ENCODE assay signal across 1 cellular context in genomic region chr6:157767071-157767750, GRCh38.
TF ChIP-seq lines count a peak whose summit lies in the region.

No MANE protein-coding gene starts in this region.

TF ChIP-seq in K562, 482 proteins besides CTCF, POLR2A, EP300 and RAD21:
- TF ChIP-seq POLR2G (IDR thresholded peaks at IDR 0.05; ENCODE audit: low read depth, low read length) (no peak), PHB2 (IDR thresholded peaks at IDR 0.05; ENCODE audit: low read depth) (no peak), MAFF (IDR thresholded peaks at IDR 0.05; ENCODE audit: low read length) (peak; percentile 74), JUN (IDR thresholded peaks at IDR 0.05; ENCODE audit: borderline replicate concordance, low read depth, low read length) (0 out of 2 replicates have a peak, but pooled peaks have one; percentile 10), JUN (CRISPR knock-in tag; IDR thresholded peaks at IDR 0.05; ENCODE audit: borderline replicate concordance) (no peak), ZNF316 (IDR thresholded peaks at IDR 0.05) (peak; percentile 92), C11orf30 (IDR thresholded peaks at IDR 0.05; ENCODE audit: low read depth) (peak; percentile 75), GTF2E2 (tag; IDR thresholded peaks at IDR 0.05) (no peak), ZNF551 (CRISPR knock-in tag; IDR thresholded peaks at IDR 0.05) (no peak), CCNT2 (IDR thresholded peaks at IDR 0.05; ENCODE audit: borderline replicate concordance, extremely low read depth, insufficient read length, low read depth, low read length) (no peak), MAFK (IDR thresholded peaks at IDR 0.05; ENCODE audit: low read length) (peak; percentile 63), MAFG (tag; conservative IDR thresholded peaks at IDR 0.05) (peak; percentile 71)
